In genomic region chr3:179604336-179605078, GRCh38 we compare ENCODE assay signal across 1 cellular context.
TF ChIP-seq lines count a peak whose summit lies in the region.

Gene MRPL47 (minus strand): TSS chr3:179604638. CDS start chr3:179604624, 14 bp downstream.
Gene NDUFB5 (plus strand): TSS chr3:179604794. CDS start chr3:179604816, 22 bp downstream.

TF ChIP-seq in K562, 482 proteins besides CTCF, POLR2A, EP300 and RAD21 (continued from another document and continues in another):
- TF ChIP-seq, protein P1, sequence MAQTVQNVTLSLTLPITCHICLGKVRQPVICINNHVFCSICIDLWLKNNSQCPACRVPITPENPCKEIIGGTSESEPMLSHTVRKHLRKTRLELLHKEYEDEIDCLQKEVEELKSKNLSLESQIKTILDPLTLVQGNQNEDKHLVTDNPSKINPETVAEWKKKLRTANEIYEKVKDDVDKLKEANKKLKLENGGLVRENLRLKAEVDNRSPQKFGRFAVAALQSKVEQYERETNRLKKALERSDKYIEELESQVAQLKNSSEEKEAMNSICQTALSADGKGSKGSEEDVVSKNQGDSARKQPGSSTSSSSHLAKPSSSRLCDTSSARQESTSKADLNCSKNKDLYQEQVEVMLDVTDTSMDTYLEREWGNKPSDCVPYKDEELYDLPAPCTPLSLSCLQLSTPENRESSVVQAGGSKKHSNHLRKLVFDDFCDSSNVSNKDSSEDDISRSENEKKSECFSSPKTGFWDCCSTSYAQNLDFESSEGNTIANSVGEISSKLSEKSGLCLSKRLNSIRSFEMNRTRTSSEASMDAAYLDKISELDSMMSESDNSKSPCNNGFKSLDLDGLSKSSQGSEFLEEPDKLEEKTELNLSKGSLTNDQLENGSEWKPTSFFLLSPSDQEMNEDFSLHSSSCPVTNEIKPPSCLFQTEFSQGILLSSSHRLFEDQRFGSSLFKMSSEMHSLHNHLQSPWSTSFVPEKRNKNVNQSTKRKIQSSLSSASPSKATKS (CRISPR knock-in tag; IDR thresholded peaks at IDR 0.05) = no peak
- TF ChIP-seq PHB (CRISPR knock-in tag; IDR thresholded peaks at IDR 0.05) (no peak), ZNF146 (CRISPR knock-in tag; IDR thresholded peaks at IDR 0.05; ENCODE audit: unreplicated experiment) (no peak), GTF2E2 (tag; IDR thresholded peaks at IDR 0.05) (peak; percentile 85; the same call in 1 of the 2 replicates), CBFA2T3 (IDR thresholded peaks at IDR 0.05) (no peak), RBM15 (IDR thresholded peaks at IDR 0.05; ENCODE audit: insufficient read depth, low read length) (no peak), POLR2H (tag; IDR thresholded peaks at IDR 0.05; ENCODE audit: low read depth) (peak; percentile 86), FOXK1 (CRISPR knock-in tag; IDR thresholded peaks at IDR 0.05; ENCODE audit: borderline replicate concordance) (peak; percentile 70; the same call in 1 of the 2 replicates), MEF2A (IDR thresholded peaks at IDR 0.05; ENCODE audit: control insufficient read depth, low read depth, low read length) (no peak), BRD9 (IDR thresholded peaks at IDR 0.05; ENCODE audit: low read depth, partially characterized antibody) (peak; percentile 54), HNRNPLL (IDR thresholded peaks at IDR 0.05; ENCODE audit: low read depth, low read length, poor library complexity, severe bottlenecking) (peak; percentile 13), FOXK2 (conservative IDR thresholded peaks at IDR 0.05 in 1 of 2, IDR thresholded peaks at IDR 0.05 in 1 of 2; ENCODE audit: low read depth in 2 of 2) (peak; percentile 73 to 83), NEUROD1 (IDR thresholded peaks at IDR 0.05; ENCODE audit: borderline replicate concordance, low read depth, low read length, partially characterized antibody) (peak; percentile 6), POLR3G (IDR thresholded peaks at IDR 0.05; ENCODE audit: extremely low read depth, insufficient read length, insufficient replicate concordance) (no peak), ZFP30 (CRISPR knock-in tag; IDR thresholded peaks at IDR 0.05; ENCODE audit: borderline replicate concordance) (no peak), SMAD4 (CRISPR knock-in tag; conservative IDR thresholded peaks at IDR 0.05) (peak; percentile 55; the same call in 1 of the 2 replicates), ZNF444 (CRISPR knock-in tag; IDR thresholded peaks at IDR 0.05) (no peak), ZNF354B (CRISPR knock-in tag; IDR thresholded peaks at IDR 0.05) (no peak), MCM5 (IDR thresholded peaks at IDR 0.05; ENCODE audit: low read depth) (no peak), ZC3H4 (CRISPR knock-in tag; IDR thresholded peaks at IDR 0.05; ENCODE audit: borderline replicate concordance) (no peak), ZNF699 (CRISPR knock-in tag; IDR thresholded peaks at IDR 0.05; ENCODE audit: insufficient replicate concordance) (no peak), ZNF436 (CRISPR knock-in tag; IDR thresholded peaks at IDR 0.05) (no peak), RBM25 (IDR thresholded peaks at IDR 0.05; ENCODE audit: low read depth, low read length, severe bottlenecking) (no peak), RFX7 (CRISPR knock-in tag; IDR thresholded peaks at IDR 0.05) (no peak), OTX1 (CRISPR knock-in tag; IDR thresholded peaks at IDR 0.05) (no peak), POLR2AphosphoS5 (IDR thresholded peaks at IDR 0.05; ENCODE audit: control insufficient read depth, insufficient read depth, low read depth, low read length) (peak; percentile 95), POLR2G (IDR thresholded peaks at IDR 0.05; ENCODE audit: low read depth, low read length) (peak; percentile 95), TEAD4 (IDR thresholded peaks at IDR 0.05; ENCODE audit: low read length) (peak; percentile 50), TEAD4 (CRISPR knock-in tag; IDR thresholded peaks at IDR 0.05; ENCODE audit: borderline replicate concordance) (no peak), SOX6 (IDR thresholded peaks at IDR 0.05) (no peak; the same call in 1 of the 2 replicates), HSF4 (CRISPR knock-in tag; IDR thresholded peaks at IDR 0.05; ENCODE audit: borderline replicate concordance) (0 out of 2 replicates have a peak, but pooled peaks have one; percentile 9), SIRT6 (IDR thresholded peaks at IDR 0.05; ENCODE audit: low read depth, low read length) (no peak), FOXA3 (CRISPR knock-in tag; conservative IDR thresholded peaks at IDR 0.05 in 1 of 2, IDR thresholded peaks at IDR 0.05 in 1 of 2) (peak in 1 of 2 experiments; percentile 46; a peak in 1 of 4 replicates), DDX20 (tag; IDR thresholded peaks at IDR 0.05; ENCODE audit: low read depth) (no peak), TAF7 (tag; IDR thresholded peaks at IDR 0.05) (peak; percentile 86), SMARCA4 (IDR thresholded peaks at IDR 0.05) (no peak), GTF2F1 (IDR thresholded peaks at IDR 0.05; ENCODE audit: low read depth, low read length) (peak; percentile 72; the same call in 1 of the 2 replicates), NBN (IDR thresholded peaks at IDR 0.05; ENCODE audit: low read depth) (no peak; the same call in 1 of the 2 replicates), ZNF583 (CRISPR knock-in tag; IDR thresholded peaks at IDR 0.05) (no peak), ID3 (CRISPR knock-in tag; IDR thresholded peaks at IDR 0.05) (no peak), ID3 (tag; IDR thresholded peaks at IDR 0.05) (no peak)
- TF ChIP-seq, protein P2, sequence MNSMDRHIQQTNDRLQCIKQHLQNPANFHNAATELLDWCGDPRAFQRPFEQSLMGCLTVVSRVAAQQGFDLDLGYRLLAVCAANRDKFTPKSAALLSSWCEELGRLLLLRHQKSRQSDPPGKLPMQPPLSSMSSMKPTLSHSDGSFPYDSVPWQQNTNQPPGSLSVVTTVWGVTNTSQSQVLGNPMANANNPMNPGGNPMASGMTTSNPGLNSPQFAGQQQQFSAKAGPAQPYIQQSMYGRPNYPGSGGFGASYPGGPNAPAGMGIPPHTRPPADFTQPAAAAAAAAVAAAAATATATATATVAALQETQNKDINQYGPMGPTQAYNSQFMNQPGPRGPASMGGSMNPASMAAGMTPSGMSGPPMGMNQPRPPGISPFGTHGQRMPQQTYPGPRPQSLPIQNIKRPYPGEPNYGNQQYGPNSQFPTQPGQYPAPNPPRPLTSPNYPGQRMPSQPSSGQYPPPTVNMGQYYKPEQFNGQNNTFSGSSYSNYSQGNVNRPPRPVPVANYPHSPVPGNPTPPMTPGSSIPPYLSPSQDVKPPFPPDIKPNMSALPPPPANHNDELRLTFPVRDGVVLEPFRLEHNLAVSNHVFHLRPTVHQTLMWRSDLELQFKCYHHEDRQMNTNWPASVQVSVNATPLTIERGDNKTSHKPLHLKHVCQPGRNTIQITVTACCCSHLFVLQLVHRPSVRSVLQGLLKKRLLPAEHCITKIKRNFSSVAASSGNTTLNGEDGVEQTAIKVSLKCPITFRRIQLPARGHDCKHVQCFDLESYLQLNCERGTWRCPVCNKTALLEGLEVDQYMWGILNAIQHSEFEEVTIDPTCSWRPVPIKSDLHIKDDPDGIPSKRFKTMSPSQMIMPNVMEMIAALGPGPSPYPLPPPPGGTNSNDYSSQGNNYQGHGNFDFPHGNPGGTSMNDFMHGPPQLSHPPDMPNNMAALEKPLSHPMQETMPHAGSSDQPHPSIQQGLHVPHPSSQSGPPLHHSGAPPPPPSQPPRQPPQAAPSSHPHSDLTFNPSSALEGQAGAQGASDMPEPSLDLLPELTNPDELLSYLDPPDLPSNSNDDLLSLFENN (IDR thresholded peaks at IDR 0.05; ENCODE audit: low read depth in 2 of 2, low read length in 2 of 2) = no peak
- TF ChIP-seq, protein P3, sequence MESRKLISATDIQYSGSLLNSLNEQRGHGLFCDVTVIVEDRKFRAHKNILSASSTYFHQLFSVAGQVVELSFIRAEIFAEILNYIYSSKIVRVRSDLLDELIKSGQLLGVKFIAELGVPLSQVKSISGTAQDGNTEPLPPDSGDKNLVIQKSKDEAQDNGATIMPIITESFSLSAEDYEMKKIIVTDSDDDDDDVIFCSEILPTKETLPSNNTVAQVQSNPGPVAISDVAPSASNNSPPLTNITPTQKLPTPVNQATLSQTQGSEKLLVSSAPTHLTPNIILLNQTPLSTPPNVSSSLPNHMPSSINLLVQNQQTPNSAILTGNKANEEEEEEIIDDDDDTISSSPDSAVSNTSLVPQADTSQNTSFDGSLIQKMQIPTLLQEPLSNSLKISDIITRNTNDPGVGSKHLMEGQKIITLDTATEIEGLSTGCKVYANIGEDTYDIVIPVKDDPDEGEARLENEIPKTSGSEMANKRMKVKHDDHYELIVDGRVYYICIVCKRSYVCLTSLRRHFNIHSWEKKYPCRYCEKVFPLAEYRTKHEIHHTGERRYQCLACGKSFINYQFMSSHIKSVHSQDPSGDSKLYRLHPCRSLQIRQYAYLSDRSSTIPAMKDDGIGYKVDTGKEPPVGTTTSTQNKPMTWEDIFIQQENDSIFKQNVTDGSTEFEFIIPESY (CRISPR knock-in tag; IDR thresholded peaks at IDR 0.05) = peak; percentile 28; the same call in 1 of the 2 replicates
- TF ChIP-seq, protein P4, sequence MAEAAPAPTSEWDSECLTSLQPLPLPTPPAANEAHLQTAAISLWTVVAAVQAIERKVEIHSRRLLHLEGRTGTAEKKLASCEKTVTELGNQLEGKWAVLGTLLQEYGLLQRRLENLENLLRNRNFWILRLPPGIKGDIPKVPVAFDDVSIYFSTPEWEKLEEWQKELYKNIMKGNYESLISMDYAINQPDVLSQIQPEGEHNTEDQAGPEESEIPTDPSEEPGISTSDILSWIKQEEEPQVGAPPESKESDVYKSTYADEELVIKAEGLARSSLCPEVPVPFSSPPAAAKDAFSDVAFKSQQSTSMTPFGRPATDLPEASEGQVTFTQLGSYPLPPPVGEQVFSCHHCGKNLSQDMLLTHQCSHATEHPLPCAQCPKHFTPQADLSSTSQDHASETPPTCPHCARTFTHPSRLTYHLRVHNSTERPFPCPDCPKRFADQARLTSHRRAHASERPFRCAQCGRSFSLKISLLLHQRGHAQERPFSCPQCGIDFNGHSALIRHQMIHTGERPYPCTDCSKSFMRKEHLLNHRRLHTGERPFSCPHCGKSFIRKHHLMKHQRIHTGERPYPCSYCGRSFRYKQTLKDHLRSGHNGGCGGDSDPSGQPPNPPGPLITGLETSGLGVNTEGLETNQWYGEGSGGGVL (CRISPR knock-in tag; IDR thresholded peaks at IDR 0.05) = no peak
- TF ChIP-seq, protein P5, sequence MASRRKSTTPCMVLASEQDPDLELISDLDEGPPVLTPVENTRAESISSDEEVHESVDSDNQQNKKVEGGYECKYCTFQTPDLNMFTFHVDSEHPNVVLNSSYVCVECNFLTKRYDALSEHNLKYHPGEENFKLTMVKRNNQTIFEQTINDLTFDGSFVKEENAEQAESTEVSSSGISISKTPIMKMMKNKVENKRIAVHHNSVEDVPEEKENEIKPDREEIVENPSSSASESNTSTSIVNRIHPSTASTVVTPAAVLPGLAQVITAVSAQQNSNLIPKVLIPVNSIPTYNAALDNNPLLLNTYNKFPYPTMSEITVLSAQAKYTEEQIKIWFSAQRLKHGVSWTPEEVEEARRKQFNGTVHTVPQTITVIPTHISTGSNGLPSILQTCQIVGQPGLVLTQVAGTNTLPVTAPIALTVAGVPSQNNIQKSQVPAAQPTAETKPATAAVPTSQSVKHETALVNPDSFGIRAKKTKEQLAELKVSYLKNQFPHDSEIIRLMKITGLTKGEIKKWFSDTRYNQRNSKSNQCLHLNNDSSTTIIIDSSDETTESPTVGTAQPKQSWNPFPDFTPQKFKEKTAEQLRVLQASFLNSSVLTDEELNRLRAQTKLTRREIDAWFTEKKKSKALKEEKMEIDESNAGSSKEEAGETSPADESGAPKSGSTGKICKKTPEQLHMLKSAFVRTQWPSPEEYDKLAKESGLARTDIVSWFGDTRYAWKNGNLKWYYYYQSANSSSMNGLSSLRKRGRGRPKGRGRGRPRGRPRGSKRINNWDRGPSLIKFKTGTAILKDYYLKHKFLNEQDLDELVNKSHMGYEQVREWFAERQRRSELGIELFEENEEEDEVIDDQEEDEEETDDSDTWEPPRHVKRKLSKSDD (conservative IDR thresholded peaks at IDR 0.05; ENCODE audit: low read length) = 0 out of 2 replicates have a peak, but pooled peaks have one; percentile 56
- TF ChIP-seq, protein P6, sequence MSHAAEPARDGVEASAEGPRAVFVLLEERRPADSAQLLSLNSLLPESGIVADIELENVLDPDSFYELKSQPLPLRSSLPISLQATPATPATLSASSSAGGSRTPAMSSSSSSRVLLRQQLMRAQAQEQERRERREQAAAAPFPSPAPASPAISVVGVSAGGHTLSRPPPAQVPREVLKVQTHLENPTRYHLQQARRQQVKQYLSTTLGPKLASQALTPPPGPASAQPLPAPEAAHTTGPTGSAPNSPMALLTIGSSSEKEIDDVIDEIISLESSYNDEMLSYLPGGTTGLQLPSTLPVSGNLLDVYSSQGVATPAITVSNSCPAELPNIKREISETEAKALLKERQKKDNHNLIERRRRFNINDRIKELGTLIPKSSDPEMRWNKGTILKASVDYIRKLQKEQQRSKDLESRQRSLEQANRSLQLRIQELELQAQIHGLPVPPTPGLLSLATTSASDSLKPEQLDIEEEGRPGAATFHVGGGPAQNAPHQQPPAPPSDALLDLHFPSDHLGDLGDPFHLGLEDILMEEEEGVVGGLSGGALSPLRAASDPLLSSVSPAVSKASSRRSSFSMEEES (CRISPR knock-in tag; IDR thresholded peaks at IDR 0.05) = no peak
- TF ChIP-seq, protein P7, sequence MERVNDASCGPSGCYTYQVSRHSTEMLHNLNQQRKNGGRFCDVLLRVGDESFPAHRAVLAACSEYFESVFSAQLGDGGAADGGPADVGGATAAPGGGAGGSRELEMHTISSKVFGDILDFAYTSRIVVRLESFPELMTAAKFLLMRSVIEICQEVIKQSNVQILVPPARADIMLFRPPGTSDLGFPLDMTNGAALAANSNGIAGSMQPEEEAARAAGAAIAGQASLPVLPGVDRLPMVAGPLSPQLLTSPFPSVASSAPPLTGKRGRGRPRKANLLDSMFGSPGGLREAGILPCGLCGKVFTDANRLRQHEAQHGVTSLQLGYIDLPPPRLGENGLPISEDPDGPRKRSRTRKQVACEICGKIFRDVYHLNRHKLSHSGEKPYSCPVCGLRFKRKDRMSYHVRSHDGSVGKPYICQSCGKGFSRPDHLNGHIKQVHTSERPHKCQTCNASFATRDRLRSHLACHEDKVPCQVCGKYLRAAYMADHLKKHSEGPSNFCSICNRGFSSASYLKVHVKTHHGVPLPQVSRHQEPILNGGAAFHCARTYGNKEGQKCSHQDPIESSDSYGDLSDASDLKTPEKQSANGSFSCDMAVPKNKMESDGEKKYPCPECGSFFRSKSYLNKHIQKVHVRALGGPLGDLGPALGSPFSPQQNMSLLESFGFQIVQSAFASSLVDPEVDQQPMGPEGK (CRISPR knock-in tag; IDR thresholded peaks at IDR 0.05; ENCODE audit: borderline replicate concordance) = no peak
- TF ChIP-seq, protein P8, sequence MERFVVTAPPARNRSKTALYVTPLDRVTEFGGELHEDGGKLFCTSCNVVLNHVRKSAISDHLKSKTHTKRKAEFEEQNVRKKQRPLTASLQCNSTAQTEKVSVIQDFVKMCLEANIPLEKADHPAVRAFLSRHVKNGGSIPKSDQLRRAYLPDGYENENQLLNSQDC (CRISPR knock-in tag; IDR thresholded peaks at IDR 0.05) = no peak
- TF ChIP-seq, protein P9, sequence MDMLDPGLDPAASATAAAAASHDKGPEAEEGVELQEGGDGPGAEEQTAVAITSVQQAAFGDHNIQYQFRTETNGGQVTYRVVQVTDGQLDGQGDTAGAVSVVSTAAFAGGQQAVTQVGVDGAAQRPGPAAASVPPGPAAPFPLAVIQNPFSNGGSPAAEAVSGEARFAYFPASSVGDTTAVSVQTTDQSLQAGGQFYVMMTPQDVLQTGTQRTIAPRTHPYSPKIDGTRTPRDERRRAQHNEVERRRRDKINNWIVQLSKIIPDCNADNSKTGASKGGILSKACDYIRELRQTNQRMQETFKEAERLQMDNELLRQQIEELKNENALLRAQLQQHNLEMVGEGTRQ (CRISPR knock-in tag; IDR thresholded peaks at IDR 0.05) = no peak
